ENCODE assay signal across 31 cellular contexts in the genomic region with DNA sequence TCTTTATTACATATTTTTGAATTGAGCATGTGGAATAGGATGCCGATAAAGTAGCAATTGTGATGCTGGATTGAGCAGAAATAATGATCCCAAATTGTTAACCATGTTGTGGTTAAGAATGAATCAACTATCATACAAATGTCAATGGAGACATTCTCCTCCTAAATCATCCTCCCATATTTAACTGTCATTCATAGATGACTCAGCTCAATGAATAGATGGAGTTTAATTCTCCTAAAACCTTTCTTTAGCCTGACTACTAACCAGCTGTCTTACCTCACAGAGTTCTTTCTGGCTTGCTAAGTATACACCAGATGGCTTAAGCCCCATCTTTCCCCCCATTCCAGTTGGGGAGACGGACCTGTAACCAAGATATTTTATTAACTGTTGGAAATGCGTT. TPM values are rescaled to one million over a fixed set of nuclear protein-coding genes. Genes with fewer than 3 reads are reported as not detected.
"Had no signal": no experiment of that assay in that cellular context is flagged by ENCODE, and none has a peak within 500 bp of the region (broad histone marks: within the 10 kb centered on the region; RNA-seq: fewer than 3 reads in every experiment).

No MANE protein-coding gene starts in this region.

- H3K4me1 ChIP-seq: adrenal gland, body of pancreas, gastroesophageal sphincter, pancreas, psoas muscle, sigmoid colon, tibial artery, upper lobe of right lung had no signal

- H3K4me3 ChIP-seq: adrenal gland, body of pancreas, gastroesophageal sphincter, pancreas, psoas muscle, sigmoid colon, smooth muscle cell, tibial artery, upper lobe of right lung had no signal

- H3K9me3 ChIP-seq: adrenal gland, body of pancreas, gastroesophageal sphincter, pancreas, psoas muscle, sigmoid colon, tibial artery, upper lobe of right lung had no signal

- H3K27ac ChIP-seq: adrenal gland, body of pancreas, gastroesophageal sphincter, pancreas, psoas muscle, sigmoid colon, tibial artery, upper lobe of right lung had no signal

- H3K4me2 ChIP-seq: smooth muscle cell had no signal

- DNase-seq: activated CD4-positive, alpha-beta T cell treated with anti-CD3 and anti-CD28 coated beads for 4 hours; activated CD4-positive, alpha-beta T cell treated with anti-CD3 and anti-CD28 coated beads, Interleukin-2, amount 50 U/mL, for 4 hours; activated naive CD4-positive, alpha-beta T cell treated with anti-CD3 and anti-CD28 coated beads for 36 hours; activated naive CD8-positive, alpha-beta T cell treated with anti-CD3 and anti-CD28 coated beads for 36 hours; activated T-cell treated with anti-CD3 and anti-CD28 coated beads for 4 hours; activated T-cell treated with anti-CD3 and anti-CD28 coated beads, Interleukin-2, amount 50 U/mL, for 72 hours; adrenal gland; aorta; body of pancreas; effector memory CD4-positive, alpha-beta T cell; erythroblast; hippocampal formation; left cardiac atrium; left ventricle myocardium superior; naive B cell; nephron progenitor cell; pancreas; psoas muscle; sigmoid colon; stimulated activated CD4-positive, alpha-beta T cell treated with anti-CD3 and anti-CD28 coated beads, Interleukin-1b, Interleukin-23, amount 100 ng/mL, for 48 hours; stimulated activated CD4-positive, alpha-beta T cell treated with anti-CD3 and anti-CD28 coated beads, Interleukin-4, amount 100 ng/mL, for 4 hours; stimulated activated CD8-positive, alpha-beta memory T cell treated with anti-CD3 and anti-CD28 coated beads, Interleukin-4, amount 100 ng/mL, for 48 hours; stimulated activated naive CD8-positive, alpha-beta T cell treated with anti-CD3 and anti-CD28 coated beads, Interleukin-15, amount 100 ng/mL, for 72 hours; tibial artery; upper lobe of right lung had no signal

- H3K27me3 ChIP-seq: adrenal gland, body of pancreas, pancreas, sigmoid colon, upper lobe of right lung had no signal

- H3K36me3 ChIP-seq: adrenal gland, gastroesophageal sphincter, pancreas, sigmoid colon, tibial artery, upper lobe of right lung had no signal

RNA-seq across cellular contexts. Expression of a gene that starts 23.4 kb away (rescaled TPM):
- total RNA-seq: activated naive CD4-positive, alpha-beta T cell treated with anti-CD3 and anti-CD28 coated beads for 36 hours; activated naive CD8-positive, alpha-beta T cell treated with anti-CD3 and anti-CD28 coated beads for 36 hours; activated T-cell treated with anti-CD3 and anti-CD28 coated beads, Interleukin-2, amount 50 U/mL, for 72 hours; adrenal gland; aorta; body of pancreas; dermis microvascular lymphatic vessel endothelial cell; gastroesophageal sphincter; left cardiac atrium; left ventricle myocardium superior; mammary epithelial cell; mucosa of gallbladder; pancreas; psoas muscle; sigmoid colon; smooth muscle cell; upper lobe of right lung had no signal
- polyA plus RNA-seq: adrenal gland, aorta, keratinocyte, mammary epithelial cell, pancreas, psoas muscle, sigmoid colon, smooth muscle cell had no signal
